In genomic region chr14:24851406-24851805, GRCh38 we compare ENCODE assay signal across 15 cellular contexts.
A peak's percentile ranks its signal among the peaks of the same experiment; 100 is the strongest.
DNase-seq lines count a peak whose midpoint lies in the region; ATAC-seq and TF ChIP-seq lines count a peak whose summit lies in the region.
"Had no signal": no experiment of that assay in that cellular context is flagged by ENCODE, and none has a peak within 500 bp of the region (broad histone marks: within the 10 kb centered on the region; RNA-seq: fewer than 3 reads in every experiment).

No MANE protein-coding gene starts in this region.

- no peaks in the 10 kb centered on the region for H3K9me3 Mint-ChIP-seq in stimulated activated effector memory CD8-positive, alpha-beta T cell treated with anti-CD3 and anti-CD28 coated beads, Interleukin-12 subunit alpha, Interleukin-12 subunit beta, amount 100 ng/mL, for 72 hours
- H3K9me3 Mint-ChIP-seq: CD14-positive monocyte; CD8-positive, alpha-beta T cell had no signal

- ATAC-seq in stimulated activated effector memory CD8-positive, alpha-beta T cell treated with anti-CD3 and anti-CD28 coated beads, Interleukin-12 subunit alpha, Interleukin-12 subunit beta, amount 100 ng/mL, for 72 hours: no peak
- ATAC-seq in psoas muscle: no peak
- ATAC-seq: CD8-positive, alpha-beta T cell; GM12878 had no signal

- no peaks in the 10 kb centered on the region for H3K9me3 ChIP-seq in colonic mucosa
- H3K9me3 ChIP-seq in transverse colon: no peaks in the 10 kb centered on the region
- no peaks in the 10 kb centered on the region for H3K9me3 ChIP-seq in psoas muscle
- H3K9me3 ChIP-seq: Caco-2 had no signal

- no peak overlapping the region for H3K9ac ChIP-seq in colonic mucosa (ENCODE audit: low read depth in 2 of 2, low read length in 2 of 2)
- H3K9ac ChIP-seq: GM23248 had no signal

- H3K36me3 ChIP-seq in colonic mucosa (no peaks in the 10 kb centered on the region), transverse colon (no peaks in the 10 kb centered on the region), psoas muscle (ENCODE audit: insufficient read depth in 1 of 2, low read depth in 1 of 2) (no peaks in the 10 kb centered on the region)

- peak; percentile 60 for DNase-seq in NCI-H748 (lab: John Stamatoyannopoulos, UW; ENCODE audit: unreplicated experiment)
- DNase-seq in NCI-H748 treated with DMSO at 0.1 percent for 48 hours (lab: John Stamatoyannopoulos, UW): no peak
- peak in 2 of 3 experiments; percentile 51 to 87 for DNase-seq in NCI-H1417 (lab: John Stamatoyannopoulos, UW)
- no peak for DNase-seq in colonic mucosa
- no peak for DNase-seq in transverse colon
- no peak for DNase-seq in stimulated activated effector memory CD8-positive, alpha-beta T cell treated with anti-CD3 and anti-CD28 coated beads, Interleukin-12 subunit alpha, Interleukin-12 subunit beta, amount 100 ng/mL, for 72 hours (ENCODE audit: low spot score in 2 of 2)
- no peak for DNase-seq in psoas muscle
- DNase-seq in anterior cingulate cortex (lab: John Stamatoyannopoulos, UW): no peak
- DNase-seq: Caco-2; CD8-positive, alpha-beta T cell; H7 had no signal

- H3K4me1 ChIP-seq in colonic mucosa (peaks cover 12% of the 10 kb centered on the region), transverse colon (peaks cover 0 to 41% (median 13%) of the 10 kb centered on the region in 4 donors), psoas muscle (no peaks in the 10 kb centered on the region)

- TF ChIP-seq CTCF in colonic mucosa (IDR thresholded peaks at IDR 0.05) (no peak), transverse colon (IDR thresholded peaks at IDR 0.05) (no peak), psoas muscle (IDR thresholded peaks at IDR 0.05) (no peak)

- intact Hi-C loops in colonic mucosa (cut with DNase I) (no loop called here), transverse colon (cut with DNase I; ENCODE audit: low total_unique reads) (no loop called here), psoas muscle (cut with DNase I) (no loop called here)

- 72 to 84% methylated on average over 2 to 4 of the region's 4 CpGs for WGBS in transverse colon (ENCODE audit: low coverage in 1 of 2), 2 donors
- 82 to 94% (median 88%) methylated on average over 4 of the region's 4 CpGs for WGBS in psoas muscle, 3 donors

- H3K4me3 Mint-ChIP-seq in stimulated activated effector memory CD8-positive, alpha-beta T cell treated with anti-CD3 and anti-CD28 coated beads, Interleukin-12 subunit alpha, Interleukin-12 subunit beta, amount 100 ng/mL, for 72 hours: no peak overlapping the region
- H3K4me3 Mint-ChIP-seq: CD14-positive monocyte; CD8-positive, alpha-beta T cell had no signal

- H3K27me3 ChIP-seq in colonic mucosa (no peaks in the 10 kb centered on the region), transverse colon (no peaks in the 10 kb centered on the region), psoas muscle (ENCODE audit: insufficient read depth in 3 of 3, low read length in 2 of 3) (no peaks in the 10 kb centered on the region)

- no peak for TF ChIP-seq EP300 in transverse colon (IDR thresholded peaks at IDR 0.05; ENCODE audit: low read depth)

- H3K27ac ChIP-seq in colonic mucosa (peak overlapping the region; percentile 33), transverse colon (peak overlapping the region; percentile 11 to 55 (median 41)), psoas muscle (no peak overlapping the region)
- H3K27ac ChIP-seq: 22Rv1 had no signal

- no peaks in the 10 kb centered on the region for H3K4me1 Mint-ChIP-seq in stimulated activated effector memory CD8-positive, alpha-beta T cell treated with anti-CD3 and anti-CD28 coated beads, Interleukin-12 subunit alpha, Interleukin-12 subunit beta, amount 100 ng/mL, for 72 hours

- no peak for TF ChIP-seq POLR2A in transverse colon (IDR thresholded peaks at IDR 0.05)

- no peak overlapping the region for H3K27ac Mint-ChIP-seq in stimulated activated effector memory CD8-positive, alpha-beta T cell treated with anti-CD3 and anti-CD28 coated beads, Interleukin-12 subunit alpha, Interleukin-12 subunit beta, amount 100 ng/mL, for 72 hours
- H3K27ac Mint-ChIP-seq: CD14-positive monocyte; CD8-positive, alpha-beta T cell had no signal

- H3K4me3 ChIP-seq in colonic mucosa (no peak overlapping the region), transverse colon (no peak overlapping the region), psoas muscle (no peak overlapping the region)
- H3K4me3 ChIP-seq: GM12878, GM23248 had no signal

- H3K36me3 Mint-ChIP-seq in stimulated activated effector memory CD8-positive, alpha-beta T cell treated with anti-CD3 and anti-CD28 coated beads, Interleukin-12 subunit alpha, Interleukin-12 subunit beta, amount 100 ng/mL, for 72 hours: no peaks in the 10 kb centered on the region
- H3K36me3 Mint-ChIP-seq: CD14-positive monocyte; CD8-positive, alpha-beta T cell had no signal

- in situ Hi-C loops in transverse colon (cut with MboI; ENCODE audit: low pct_ligation_motif_present in 1 of 4, low pct_unique_long_range_greater_than_20kb in 1 of 4, low sequenced_read_pairs in 3 of 4): no loop called here

Comparison
In these comparisons a context has a peak if more than half of its experiments do, and no peak if none do; other contexts are left out.
1. DNase-seq: peak in NCI-H748 (single experiment) and NCI-H1417 (2 of 3); none in NCI-H748 treated with DMSO at 0.1 percent for 48 hours (single experiment), colonic mucosa (single experiment), transverse colon (single experiment), stimulated activated effector memory CD8-positive, alpha-beta T cell treated with anti-CD3 and anti-CD28 coated beads, Interleukin-12 subunit alpha, Interleukin-12 subunit beta, amount 100 ng/mL, for 72 hours (0 of 2), psoas muscle (0 of 2) and anterior cingulate cortex (0 of 58).